Comparison of ENCODE assay signal across 1 cellular context in the genomic region with DNA sequence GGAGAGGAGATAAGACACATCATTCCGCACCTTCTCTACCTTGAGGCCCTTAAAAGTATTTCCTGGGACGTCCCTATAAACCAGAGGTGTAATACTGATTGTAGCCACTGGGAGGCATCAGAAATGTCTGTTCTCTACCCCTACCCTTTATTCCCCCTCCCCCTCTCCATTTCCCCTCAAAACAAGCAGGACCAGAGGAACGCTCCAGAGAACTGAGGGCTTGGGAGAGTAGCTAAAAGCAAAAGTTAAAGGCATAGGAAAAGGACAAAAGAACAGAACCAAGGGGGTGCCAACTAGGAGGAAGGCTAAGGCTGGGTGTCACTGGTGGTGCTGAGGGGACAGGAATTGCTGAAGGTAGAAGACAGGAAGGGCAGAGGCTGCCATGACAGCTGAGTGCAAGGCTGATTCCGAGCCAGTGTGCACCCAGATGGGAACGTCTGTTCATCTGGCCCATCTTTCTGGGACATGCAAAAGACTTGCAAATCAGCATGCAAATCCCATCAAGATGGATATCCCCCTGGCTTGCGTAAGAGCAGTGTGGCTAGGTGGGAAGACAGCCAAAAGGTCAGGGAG.
TF ChIP-seq lines count a peak whose summit lies in the region.

No MANE protein-coding gene starts in this region.

TF ChIP-seq in HepG2, 621 proteins besides CTCF, POLR2A, EP300 and RAD21 (continues in another document):
- TF ChIP-seq, protein P1, sequence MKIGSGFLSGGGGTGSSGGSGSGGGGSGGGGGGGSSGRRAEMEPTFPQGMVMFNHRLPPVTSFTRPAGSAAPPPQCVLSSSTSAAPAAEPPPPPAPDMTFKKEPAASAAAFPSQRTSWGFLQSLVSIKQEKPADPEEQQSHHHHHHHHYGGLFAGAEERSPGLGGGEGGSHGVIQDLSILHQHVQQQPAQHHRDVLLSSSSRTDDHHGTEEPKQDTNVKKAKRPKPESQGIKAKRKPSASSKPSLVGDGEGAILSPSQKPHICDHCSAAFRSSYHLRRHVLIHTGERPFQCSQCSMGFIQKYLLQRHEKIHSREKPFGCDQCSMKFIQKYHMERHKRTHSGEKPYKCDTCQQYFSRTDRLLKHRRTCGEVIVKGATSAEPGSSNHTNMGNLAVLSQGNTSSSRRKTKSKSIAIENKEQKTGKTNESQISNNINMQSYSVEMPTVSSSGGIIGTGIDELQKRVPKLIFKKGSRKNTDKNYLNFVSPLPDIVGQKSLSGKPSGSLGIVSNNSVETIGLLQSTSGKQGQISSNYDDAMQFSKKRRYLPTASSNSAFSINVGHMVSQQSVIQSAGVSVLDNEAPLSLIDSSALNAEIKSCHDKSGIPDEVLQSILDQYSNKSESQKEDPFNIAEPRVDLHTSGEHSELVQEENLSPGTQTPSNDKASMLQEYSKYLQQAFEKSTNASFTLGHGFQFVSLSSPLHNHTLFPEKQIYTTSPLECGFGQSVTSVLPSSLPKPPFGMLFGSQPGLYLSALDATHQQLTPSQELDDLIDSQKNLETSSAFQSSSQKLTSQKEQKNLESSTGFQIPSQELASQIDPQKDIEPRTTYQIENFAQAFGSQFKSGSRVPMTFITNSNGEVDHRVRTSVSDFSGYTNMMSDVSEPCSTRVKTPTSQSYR (CRISPR knock-in tag; IDR thresholded peaks at IDR 0.05; ENCODE audit: borderline replicate concordance), result peak; percentile 81
- TF ChIP-seq IKZF4 (CRISPR knock-in tag; IDR thresholded peaks at IDR 0.05; ENCODE audit: borderline replicate concordance, low read depth, not compliant biosample characterization) (no peak), HNRNPK (IDR thresholded peaks at IDR 0.05; ENCODE audit: low read depth, low read length, poor library complexity, severe bottlenecking) (peak; percentile 97), TCF7L2 (IDR thresholded peaks at IDR 0.05; ENCODE audit: low read depth, low read length) (no peak), YEATS2 (CRISPR knock-in tag; IDR thresholded peaks at IDR 0.05; ENCODE audit: borderline replicate concordance) (peak; percentile 31; the same call in 1 of the 2 replicates), SSRP1 (CRISPR knock-in tag; IDR thresholded peaks at IDR 0.05) (peak; percentile 32; the same call in 1 of the 2 replicates), MXI1 (IDR thresholded peaks at IDR 0.05; ENCODE audit: borderline replicate concordance, low read depth, low read length) (no peak), PAF1 (CRISPR knock-in tag; IDR thresholded peaks at IDR 0.05) (no peak), NPAS2 (CRISPR knock-in tag; IDR thresholded peaks at IDR 0.05; ENCODE audit: borderline replicate concordance) (no peak), SRF (IDR thresholded peaks at IDR 0.05; ENCODE audit: low read depth, low read length) (0 out of 2 replicates have a peak, but pooled peaks have one; percentile 32), RXRB (CRISPR knock-in tag; IDR thresholded peaks at IDR 0.05; ENCODE audit: borderline replicate concordance) (no peak), HMG20B (CRISPR knock-in tag; conservative IDR thresholded peaks at IDR 0.05) (no peak), ZNF331 (CRISPR knock-in tag; IDR thresholded peaks at IDR 0.05) (0 out of 2 replicates have a peak, but pooled peaks have one; percentile 26), HCFC1 (IDR thresholded peaks at IDR 0.05; ENCODE audit: low read depth, low read length) (no peak)
- TF ChIP-seq, protein P2, sequence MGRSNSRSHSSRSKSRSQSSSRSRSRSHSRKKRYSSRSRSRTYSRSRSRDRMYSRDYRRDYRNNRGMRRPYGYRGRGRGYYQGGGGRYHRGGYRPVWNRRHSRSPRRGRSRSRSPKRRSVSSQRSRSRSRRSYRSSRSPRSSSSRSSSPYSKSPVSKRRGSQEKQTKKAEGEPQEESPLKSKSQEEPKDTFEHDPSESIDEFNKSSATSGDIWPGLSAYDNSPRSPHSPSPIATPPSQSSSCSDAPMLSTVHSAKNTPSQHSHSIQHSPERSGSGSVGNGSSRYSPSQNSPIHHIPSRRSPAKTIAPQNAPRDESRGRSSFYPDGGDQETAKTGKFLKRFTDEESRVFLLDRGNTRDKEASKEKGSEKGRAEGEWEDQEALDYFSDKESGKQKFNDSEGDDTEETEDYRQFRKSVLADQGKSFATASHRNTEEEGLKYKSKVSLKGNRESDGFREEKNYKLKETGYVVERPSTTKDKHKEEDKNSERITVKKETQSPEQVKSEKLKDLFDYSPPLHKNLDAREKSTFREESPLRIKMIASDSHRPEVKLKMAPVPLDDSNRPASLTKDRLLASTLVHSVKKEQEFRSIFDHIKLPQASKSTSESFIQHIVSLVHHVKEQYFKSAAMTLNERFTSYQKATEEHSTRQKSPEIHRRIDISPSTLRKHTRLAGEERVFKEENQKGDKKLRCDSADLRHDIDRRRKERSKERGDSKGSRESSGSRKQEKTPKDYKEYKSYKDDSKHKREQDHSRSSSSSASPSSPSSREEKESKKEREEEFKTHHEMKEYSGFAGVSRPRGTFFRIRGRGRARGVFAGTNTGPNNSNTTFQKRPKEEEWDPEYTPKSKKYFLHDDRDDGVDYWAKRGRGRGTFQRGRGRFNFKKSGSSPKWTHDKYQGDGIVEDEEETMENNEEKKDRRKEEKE (IDR thresholded peaks at IDR 0.05), result no peak
- TF ChIP-seq, protein P3, sequence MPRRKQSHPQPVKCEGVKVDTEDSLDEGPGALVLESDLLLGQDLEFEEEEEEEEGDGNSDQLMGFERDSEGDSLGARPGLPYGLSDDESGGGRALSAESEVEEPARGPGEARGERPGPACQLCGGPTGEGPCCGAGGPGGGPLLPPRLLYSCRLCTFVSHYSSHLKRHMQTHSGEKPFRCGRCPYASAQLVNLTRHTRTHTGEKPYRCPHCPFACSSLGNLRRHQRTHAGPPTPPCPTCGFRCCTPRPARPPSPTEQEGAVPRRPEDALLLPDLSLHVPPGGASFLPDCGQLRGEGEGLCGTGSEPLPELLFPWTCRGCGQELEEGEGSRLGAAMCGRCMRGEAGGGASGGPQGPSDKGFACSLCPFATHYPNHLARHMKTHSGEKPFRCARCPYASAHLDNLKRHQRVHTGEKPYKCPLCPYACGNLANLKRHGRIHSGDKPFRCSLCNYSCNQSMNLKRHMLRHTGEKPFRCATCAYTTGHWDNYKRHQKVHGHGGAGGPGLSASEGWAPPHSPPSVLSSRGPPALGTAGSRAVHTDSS (CRISPR knock-in tag; conservative IDR thresholded peaks at IDR 0.05), result no peak
- TF ChIP-seq, protein P4, sequence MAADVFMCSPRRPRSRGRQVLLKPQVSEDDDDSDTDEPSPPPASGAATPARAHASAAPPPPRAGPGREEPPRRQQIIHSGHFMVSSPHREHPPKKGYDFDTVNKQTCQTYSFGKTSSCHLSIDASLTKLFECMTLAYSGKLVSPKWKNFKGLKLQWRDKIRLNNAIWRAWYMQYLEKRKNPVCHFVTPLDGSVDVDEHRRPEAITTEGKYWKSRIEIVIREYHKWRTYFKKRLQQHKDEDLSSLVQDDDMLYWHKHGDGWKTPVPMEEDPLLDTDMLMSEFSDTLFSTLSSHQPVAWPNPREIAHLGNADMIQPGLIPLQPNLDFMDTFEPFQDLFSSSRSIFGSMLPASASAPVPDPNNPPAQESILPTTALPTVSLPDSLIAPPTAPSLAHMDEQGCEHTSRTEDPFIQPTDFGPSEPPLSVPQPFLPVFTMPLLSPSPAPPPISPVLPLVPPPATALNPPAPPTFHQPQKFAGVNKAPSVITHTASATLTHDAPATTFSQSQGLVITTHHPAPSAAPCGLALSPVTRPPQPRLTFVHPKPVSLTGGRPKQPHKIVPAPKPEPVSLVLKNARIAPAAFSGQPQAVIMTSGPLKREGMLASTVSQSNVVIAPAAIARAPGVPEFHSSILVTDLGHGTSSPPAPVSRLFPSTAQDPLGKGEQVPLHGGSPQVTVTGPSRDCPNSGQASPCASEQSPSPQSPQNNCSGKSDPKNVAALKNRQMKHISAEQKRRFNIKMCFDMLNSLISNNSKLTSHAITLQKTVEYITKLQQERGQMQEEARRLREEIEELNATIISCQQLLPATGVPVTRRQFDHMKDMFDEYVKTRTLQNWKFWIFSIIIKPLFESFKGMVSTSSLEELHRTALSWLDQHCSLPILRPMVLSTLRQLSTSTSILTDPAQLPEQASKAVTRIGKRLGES (CRISPR knock-in tag; IDR thresholded peaks at IDR 0.05; ENCODE audit: borderline replicate concordance), result no peak
- TF ChIP-seq, protein P5, sequence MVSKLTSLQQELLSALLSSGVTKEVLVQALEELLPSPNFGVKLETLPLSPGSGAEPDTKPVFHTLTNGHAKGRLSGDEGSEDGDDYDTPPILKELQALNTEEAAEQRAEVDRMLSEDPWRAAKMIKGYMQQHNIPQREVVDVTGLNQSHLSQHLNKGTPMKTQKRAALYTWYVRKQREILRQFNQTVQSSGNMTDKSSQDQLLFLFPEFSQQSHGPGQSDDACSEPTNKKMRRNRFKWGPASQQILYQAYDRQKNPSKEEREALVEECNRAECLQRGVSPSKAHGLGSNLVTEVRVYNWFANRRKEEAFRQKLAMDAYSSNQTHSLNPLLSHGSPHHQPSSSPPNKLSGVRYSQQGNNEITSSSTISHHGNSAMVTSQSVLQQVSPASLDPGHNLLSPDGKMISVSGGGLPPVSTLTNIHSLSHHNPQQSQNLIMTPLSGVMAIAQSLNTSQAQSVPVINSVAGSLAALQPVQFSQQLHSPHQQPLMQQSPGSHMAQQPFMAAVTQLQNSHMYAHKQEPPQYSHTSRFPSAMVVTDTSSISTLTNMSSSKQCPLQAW (CRISPR knock-in tag; IDR thresholded peaks at IDR 0.05), result 0 out of 2 replicates have a peak, but pooled peaks have one; percentile 49
- TF ChIP-seq, protein P6, sequence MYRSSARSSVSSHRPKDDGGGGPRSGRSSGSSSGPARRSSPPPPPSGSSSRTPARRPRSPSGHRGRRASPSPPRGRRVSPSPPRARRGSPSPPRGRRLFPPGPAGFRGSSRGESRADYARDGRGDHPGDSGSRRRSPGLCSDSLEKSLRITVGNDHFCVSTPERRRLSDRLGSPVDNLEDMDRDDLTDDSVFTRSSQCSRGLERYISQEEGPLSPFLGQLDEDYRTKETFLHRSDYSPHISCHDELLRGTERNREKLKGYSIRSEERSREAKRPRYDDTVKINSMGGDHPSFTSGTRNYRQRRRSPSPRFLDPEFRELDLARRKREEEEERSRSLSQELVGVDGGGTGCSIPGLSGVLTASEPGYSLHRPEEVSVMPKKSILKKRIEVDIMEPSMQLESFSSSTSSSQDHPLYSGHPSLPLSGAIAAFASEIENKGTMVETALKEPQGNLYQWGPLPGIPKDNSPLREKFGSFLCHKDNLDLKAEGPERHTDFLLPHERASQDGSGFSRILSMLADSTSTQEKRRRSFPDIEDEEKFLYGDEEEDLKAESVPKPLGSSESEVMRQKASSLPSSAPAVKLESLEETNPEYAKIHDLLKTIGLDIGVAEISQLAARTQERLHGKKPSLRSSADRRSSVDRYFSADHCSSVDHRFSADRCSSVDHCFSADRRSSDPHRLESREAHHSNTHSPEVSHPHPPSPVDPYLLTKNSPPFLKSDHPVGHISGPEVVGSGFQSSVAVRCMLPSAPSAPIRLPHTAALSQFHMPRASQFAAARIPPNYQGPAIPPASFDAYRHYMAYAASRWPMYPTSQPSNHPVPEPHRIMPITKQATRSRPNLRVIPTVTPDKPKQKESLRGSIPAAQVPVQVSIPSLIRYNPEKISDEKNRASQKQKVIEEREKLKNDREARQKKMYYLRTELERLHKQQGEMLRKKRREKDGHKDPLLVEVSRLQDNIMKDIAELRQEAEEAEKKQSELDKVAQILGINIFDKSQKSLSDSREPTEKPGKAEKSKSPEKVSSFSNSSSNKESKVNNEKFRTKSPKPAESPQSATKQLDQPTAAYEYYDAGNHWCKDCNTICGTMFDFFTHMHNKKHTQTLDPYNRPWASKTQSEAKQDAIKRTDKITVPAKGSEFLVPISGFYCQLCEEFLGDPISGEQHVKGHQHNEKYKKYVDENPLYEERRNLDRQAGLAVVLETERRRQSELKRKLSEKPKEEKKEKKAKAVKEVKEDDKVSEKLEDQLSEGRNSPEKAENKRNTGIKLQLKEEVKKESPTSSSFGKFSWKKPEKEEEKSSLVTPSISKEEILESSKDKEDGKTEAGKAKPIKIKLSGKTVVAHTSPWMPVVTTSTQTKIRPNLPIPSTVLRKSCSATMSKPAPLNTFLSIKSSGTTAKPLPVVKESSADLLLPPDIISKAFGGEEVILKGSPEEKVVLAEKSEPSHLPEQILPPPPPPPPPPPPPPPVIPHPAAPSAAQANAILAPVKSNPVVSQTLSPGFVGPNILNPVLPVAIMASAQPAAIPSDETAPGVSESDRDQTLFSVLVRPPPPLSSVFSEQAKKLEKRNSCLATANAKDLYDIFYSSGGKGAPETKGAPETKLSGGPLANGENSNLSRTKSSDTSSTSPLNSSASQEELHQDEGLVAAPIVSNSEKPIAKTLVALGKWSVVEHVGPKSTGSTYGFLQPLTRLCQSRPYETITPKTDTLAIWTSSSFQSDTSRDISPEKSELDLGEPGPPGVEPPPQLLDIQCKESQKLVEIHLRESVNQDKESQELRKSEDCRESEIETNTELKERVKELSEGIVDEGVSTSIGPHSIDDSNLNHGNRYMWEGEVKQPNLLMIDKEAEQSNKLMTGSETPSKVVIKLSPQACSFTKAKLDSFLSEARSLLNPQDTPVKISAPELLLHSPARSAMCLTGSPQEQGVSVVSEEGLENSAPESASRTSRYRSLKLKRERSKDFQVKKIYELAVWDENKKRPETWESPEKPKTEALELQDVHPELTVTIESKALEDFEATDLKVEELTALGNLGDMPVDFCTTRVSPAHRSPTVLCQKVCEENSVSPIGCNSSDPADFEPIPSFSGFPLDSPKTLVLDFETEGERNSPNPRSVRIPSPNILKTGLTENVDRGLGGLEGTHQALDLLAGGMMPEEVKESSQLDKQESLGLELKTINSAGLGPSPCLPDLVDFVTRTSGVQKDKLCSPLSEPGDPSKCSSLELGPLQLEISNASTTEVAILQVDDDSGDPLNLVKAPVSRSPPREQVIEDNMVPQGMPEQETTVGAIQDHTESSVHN (CRISPR knock-in tag; IDR thresholded peaks at IDR 0.05), result 0 out of 2 replicates have a peak, but pooled peaks have one; percentile 39
- TF ChIP-seq, protein P7, sequence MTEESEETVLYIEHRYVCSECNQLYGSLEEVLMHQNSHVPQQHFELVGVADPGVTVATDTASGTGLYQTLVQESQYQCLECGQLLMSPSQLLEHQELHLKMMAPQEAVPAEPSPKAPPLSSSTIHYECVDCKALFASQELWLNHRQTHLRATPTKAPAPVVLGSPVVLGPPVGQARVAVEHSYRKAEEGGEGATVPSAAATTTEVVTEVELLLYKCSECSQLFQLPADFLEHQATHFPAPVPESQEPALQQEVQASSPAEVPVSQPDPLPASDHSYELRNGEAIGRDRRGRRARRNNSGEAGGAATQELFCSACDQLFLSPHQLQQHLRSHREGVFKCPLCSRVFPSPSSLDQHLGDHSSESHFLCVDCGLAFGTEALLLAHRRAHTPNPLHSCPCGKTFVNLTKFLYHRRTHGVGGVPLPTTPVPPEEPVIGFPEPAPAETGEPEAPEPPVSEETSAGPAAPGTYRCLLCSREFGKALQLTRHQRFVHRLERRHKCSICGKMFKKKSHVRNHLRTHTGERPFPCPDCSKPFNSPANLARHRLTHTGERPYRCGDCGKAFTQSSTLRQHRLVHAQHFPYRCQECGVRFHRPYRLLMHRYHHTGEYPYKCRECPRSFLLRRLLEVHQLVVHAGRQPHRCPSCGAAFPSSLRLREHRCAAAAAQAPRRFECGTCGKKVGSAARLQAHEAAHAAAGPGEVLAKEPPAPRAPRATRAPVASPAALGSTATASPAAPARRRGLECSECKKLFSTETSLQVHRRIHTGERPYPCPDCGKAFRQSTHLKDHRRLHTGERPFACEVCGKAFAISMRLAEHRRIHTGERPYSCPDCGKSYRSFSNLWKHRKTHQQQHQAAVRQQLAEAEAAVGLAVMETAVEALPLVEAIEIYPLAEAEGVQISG (CRISPR knock-in tag; IDR thresholded peaks at IDR 0.05), result 0 out of 2 replicates have a peak, but pooled peaks have one; percentile 1
